1 cellular context compared by ENCODE assay signal in the genomic region with DNA sequence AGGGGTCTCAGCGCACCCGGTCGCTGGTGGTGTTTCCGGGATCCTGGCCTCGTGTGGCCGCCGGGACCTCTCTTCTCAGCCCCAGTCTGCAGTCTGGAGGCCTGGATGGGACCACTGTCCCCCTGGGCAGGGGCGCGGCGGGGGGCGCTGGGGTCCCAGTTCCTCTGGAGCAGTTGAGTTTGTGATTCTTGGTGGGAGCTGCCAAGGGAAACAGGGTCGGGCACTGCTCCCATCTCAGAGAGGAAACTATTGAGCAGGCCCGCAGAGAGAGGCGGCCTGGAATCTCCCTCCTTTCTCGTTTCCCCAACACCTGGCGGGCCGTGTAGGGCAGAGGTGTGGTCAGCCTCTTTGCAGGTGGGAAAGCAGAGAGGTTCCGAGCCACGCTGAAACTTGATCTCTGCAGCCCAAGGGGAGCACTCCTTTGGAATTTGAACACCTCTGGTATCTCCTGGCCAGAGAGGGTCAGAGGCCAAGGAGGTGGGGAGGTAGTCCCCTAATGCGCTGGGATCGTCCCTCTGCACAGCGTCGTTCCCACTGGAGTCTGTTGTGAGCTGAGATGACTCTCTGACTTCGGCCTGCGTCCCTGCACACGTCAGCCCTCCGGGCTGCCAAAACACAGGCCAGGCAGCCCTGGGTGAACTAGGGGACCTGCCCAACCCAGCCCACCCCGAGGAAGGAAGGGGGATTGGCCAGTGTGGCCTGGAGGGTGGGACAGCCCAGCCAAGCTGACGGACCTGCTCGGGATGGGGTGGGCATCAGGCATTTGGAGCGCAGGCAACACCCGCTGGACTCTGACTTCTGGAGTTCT.
TF ChIP-seq lines count a peak whose summit lies in the region.

No MANE protein-coding gene starts in this region.

TF ChIP-seq in IMR-90, 13 proteins besides CTCF, POLR2A, EP300 and RAD21:
- TF ChIP-seq MXI1 (IDR thresholded peaks at IDR 0.05; ENCODE audit: borderline replicate concordance, low read depth, low read length) (peak; percentile 25; the same call in 1 of the 2 replicates), USF2 (IDR thresholded peaks at IDR 0.05; ENCODE audit: low read depth, low read length) (no peak)
